In genomic region chr17:55335625-55336024, GRCh38 we compare ENCODE assay signal across 1 cellular context.
TF ChIP-seq lines count a peak whose summit lies in the region.

No MANE protein-coding gene starts in this region.

TF ChIP-seq in K562, 482 proteins besides CTCF, POLR2A, EP300 and RAD21 (continued from another document):
- TF ChIP-seq, protein P1, sequence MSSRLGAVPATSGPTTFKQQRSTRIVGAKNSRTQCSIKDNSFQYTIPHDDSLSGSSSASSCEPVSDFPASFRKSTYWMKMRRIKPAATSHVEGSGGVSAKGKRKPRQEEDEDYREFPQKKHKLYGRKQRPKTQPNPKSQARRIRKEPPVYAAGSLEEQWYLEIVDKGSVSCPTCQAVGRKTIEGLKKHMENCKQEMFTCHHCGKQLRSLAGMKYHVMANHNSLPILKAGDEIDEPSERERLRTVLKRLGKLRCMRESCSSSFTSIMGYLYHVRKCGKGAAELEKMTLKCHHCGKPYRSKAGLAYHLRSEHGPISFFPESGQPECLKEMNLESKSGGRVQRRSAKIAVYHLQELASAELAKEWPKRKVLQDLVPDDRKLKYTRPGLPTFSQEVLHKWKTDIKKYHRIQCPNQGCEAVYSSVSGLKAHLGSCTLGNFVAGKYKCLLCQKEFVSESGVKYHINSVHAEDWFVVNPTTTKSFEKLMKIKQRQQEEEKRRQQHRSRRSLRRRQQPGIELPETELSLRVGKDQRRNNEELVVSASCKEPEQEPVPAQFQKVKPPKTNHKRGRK (tag; IDR thresholded peaks at IDR 0.05), result peak; percentile 88
- TF ChIP-seq U2AF1 (optimal IDR thresholded peaks at IDR 0.05; ENCODE audit: low read depth, low read length), result no peak
- TF ChIP-seq, protein P2, sequence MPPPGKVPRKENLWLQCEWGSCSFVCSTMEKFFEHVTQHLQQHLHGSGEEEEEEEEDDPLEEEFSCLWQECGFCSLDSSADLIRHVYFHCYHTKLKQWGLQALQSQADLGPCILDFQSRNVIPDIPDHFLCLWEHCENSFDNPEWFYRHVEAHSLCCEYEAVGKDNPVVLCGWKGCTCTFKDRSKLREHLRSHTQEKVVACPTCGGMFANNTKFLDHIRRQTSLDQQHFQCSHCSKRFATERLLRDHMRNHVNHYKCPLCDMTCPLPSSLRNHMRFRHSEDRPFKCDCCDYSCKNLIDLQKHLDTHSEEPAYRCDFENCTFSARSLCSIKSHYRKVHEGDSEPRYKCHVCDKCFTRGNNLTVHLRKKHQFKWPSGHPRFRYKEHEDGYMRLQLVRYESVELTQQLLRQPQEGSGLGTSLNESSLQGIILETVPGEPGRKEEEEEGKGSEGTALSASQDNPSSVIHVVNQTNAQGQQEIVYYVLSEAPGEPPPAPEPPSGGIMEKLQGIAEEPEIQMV (tag; conservative IDR thresholded peaks at IDR 0.05; ENCODE audit: low read depth), result 0 out of 2 replicates have a peak, but pooled peaks have one; percentile 35
